ENCODE assay signal across 1 cellular context in the genomic region with DNA sequence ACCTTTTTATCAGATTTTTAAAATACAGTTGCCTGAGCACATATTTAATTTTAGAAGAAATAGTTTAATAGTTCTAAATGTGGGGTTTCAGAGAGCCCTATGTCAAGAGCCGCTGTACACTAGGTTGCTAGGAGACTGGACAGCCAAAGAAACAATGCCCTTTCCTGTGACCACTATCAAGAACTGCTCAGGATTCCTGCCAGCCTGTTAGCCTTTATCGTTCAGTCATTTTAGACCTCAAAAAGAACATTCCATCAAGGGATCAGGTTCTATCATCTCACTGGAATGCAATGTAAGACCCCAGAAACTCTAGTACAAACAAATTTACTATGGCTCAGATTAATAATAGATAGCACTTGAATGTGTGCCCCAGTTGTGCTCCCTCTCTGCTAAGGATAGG.
TF ChIP-seq lines count a peak whose summit lies in the region.

No MANE protein-coding gene starts in this region.

TF ChIP-seq in A549, 52 proteins besides CTCF, POLR2A, EP300 and RAD21 (continued from another document):
- TF ChIP-seq, protein P1, sequence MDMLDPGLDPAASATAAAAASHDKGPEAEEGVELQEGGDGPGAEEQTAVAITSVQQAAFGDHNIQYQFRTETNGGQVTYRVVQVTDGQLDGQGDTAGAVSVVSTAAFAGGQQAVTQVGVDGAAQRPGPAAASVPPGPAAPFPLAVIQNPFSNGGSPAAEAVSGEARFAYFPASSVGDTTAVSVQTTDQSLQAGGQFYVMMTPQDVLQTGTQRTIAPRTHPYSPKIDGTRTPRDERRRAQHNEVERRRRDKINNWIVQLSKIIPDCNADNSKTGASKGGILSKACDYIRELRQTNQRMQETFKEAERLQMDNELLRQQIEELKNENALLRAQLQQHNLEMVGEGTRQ (IDR thresholded peaks at IDR 0.05) = no peak
- TF ChIP-seq POLR2AphosphoS2 (conservative IDR thresholded peaks at IDR 0.05; ENCODE audit: low read length) = no peak
